ENCODE assay signal across 8 cellular contexts in genomic region chr1:34858901-34859441, GRCh38. TPM values are rescaled to one million over a fixed set of nuclear protein-coding genes. Genes with fewer than 3 reads are reported as not detected.
DNase-seq lines count a peak whose midpoint lies in the region; FAIRE-seq and TF ChIP-seq lines count a peak whose summit lies in the region.

No MANE protein-coding gene starts in this region.

- H3K27ac Mint-ChIP-seq in glutamatergic neuron (ENCODE audit: unreplicated experiment), result peak overlapping the region; percentile 93

- peak overlapping the region; percentile 53 to 57 for H3K4me3 ChIP-seq in prostate gland

- peak; percentile 54 for DNase-seq in NCI-H82 (lab: John Stamatoyannopoulos, UW)
- DNase-seq in NCI-H82 treated with DMSO at 0.1 percent for 48 hours (lab: John Stamatoyannopoulos, UW; ENCODE audit: unreplicated experiment), result no peak
- peak; percentile 52 for DNase-seq in NAMALWA (ENCODE audit: low spot score)
- peak; percentile 79 for DNase-seq in activated effector memory CD4-positive, alpha-beta T cell treated with anti-CD3 and anti-CD28 coated beads, Interleukin-2, amount 50 U/mL, for 16 hours
- no peak for DNase-seq in glutamatergic neuron
- DNase-seq in prostate gland (ENCODE audit: low spot score), result no peak
- no peak for DNase-seq in UCSD-AML1 (lab: John Stamatoyannopoulos, UW; ENCODE audit: unreplicated experiment)
- no peak for DNase-seq in D721Med (ENCODE audit: insufficient read length, low spot score)

- H3K4me3 Mint-ChIP-seq in glutamatergic neuron (ENCODE audit: unreplicated experiment), result peak overlapping the region; percentile 100

- intact Hi-C loops in prostate gland (cut with DNase I), result no loop called here

- WGBS in prostate gland, result 0% methylated on average over 15 of the region's 15 CpGs

- no peaks in the 10 kb centered on the region for H3K9me3 ChIP-seq in prostate gland

- peaks cover 3% of the 10 kb centered on the region for H3K27me3 Mint-ChIP-seq in glutamatergic neuron (ENCODE audit: unreplicated experiment)

- H3K4me1 Mint-ChIP-seq in glutamatergic neuron (ENCODE audit: low read depth, unreplicated experiment), result peaks cover 9% of the 10 kb centered on the region

- TF ChIP-seq POLR2A in prostate gland (IDR thresholded peaks at IDR 0.05), result no peak

- H3K9me3 Mint-ChIP-seq in glutamatergic neuron (ENCODE audit: unreplicated experiment), result peaks cover 5% of the 10 kb centered on the region

- TF ChIP-seq CTCF in glutamatergic neuron (IDR thresholded peaks at IDR 0.05; ENCODE audit: partially characterized antibody, unreplicated experiment) (no peak), prostate gland (IDR thresholded peaks at IDR 0.05) (no peak), D721Med (IDR thresholded peaks at IDR 0.05; ENCODE audit: insufficient read depth, missing control alignments) (no peak)

- H3K36me3 Mint-ChIP-seq in glutamatergic neuron (ENCODE audit: unreplicated experiment), result no peaks in the 10 kb centered on the region

- peaks cover 14% of the 10 kb centered on the region for H3K4me1 ChIP-seq in prostate gland (replicated peaks)

- no peaks in the 10 kb centered on the region for H3K36me3 ChIP-seq in prostate gland

- H3K27me3 ChIP-seq in prostate gland (replicated peaks; ENCODE audit: insufficient read depth), result no peaks in the 10 kb centered on the region

- H3K27ac ChIP-seq in prostate gland, result peak overlapping the region; percentile 25 to 61

- FAIRE-seq in D721Med (lab: Jason Lieb, UNC), result no peak

RNA-seq across cellular contexts. Expression of gene SMIM12, which starts 0.6 kb away (rescaled TPM):
- 59.9 TPM for total RNA-seq in glutamatergic neuron (ENCODE audit: unreplicated experiment)
- 10 to 100 TPM; 10.7 to 29.6 TPM for total RNA-seq in prostate gland

Comparison
In these comparisons a context has a peak if more than half of its experiments do, and no peak if none do; other contexts are left out.
1. DNase-seq: peak in NCI-H82 (single experiment), NAMALWA (single experiment) and activated effector memory CD4-positive, alpha-beta T cell treated with anti-CD3 and anti-CD28 coated beads, Interleukin-2, amount 50 U/mL, for 16 hours (single experiment); none in NCI-H82 treated with DMSO at 0.1 percent for 48 hours (single experiment), glutamatergic neuron (single experiment), prostate gland (single experiment), UCSD-AML1 (single experiment) and D721Med (single experiment).